In genomic region chr15:50765202-50765967, GRCh38 we compare ENCODE assay signal across 1 cellular context.
A peak's percentile ranks its signal among the peaks of the same experiment; 100 is the strongest.
TF ChIP-seq lines count a peak whose summit lies in the region.

SPPL2A (minus strand) TSS chr15:50765706; CDS start chr15:50765533, 173 bp downstream.

TF ChIP-seq in K562, 482 proteins besides CTCF, POLR2A, EP300 and RAD21 (continued from another document and continues in another):
- TF ChIP-seq ZNF318 (IDR thresholded peaks at IDR 0.05; ENCODE audit: borderline replicate concordance in 1 of 2, low read depth in 1 of 2) (peak in 1 of 2 experiments; percentile 51; a peak in 1 of 4 replicates), RNF219 (CRISPR knock-in tag; IDR thresholded peaks at IDR 0.05) (no peak), RB1 (IDR thresholded peaks at IDR 0.05; ENCODE audit: low read depth) (peak; percentile 95), POLR2H (tag; IDR thresholded peaks at IDR 0.05; ENCODE audit: low read depth) (peak; percentile 88), RHOXF2B (CRISPR knock-in tag; conservative IDR thresholded peaks at IDR 0.05) (no peak), ARID3B (CRISPR knock-in tag; IDR thresholded peaks at IDR 0.05; ENCODE audit: borderline replicate concordance) (no peak), MBD1 (CRISPR knock-in tag; IDR thresholded peaks at IDR 0.05) (no peak), ADNP (tag; IDR thresholded peaks at IDR 0.05) (no peak), ZNF561 (CRISPR knock-in tag; conservative IDR thresholded peaks at IDR 0.05) (no peak), ZNF224 (CRISPR knock-in tag; IDR thresholded peaks at IDR 0.05) (no peak), CHD4 (IDR thresholded peaks at IDR 0.05; ENCODE audit: insufficient read depth, insufficient replicate concordance, low read depth, low read length, poor library complexity, severe bottlenecking) (no peak), U2AF1 (optimal IDR thresholded peaks at IDR 0.05; ENCODE audit: low read depth, low read length) (no peak), ZNF75A (CRISPR knock-in tag; IDR thresholded peaks at IDR 0.05) (no peak), ZNF589 (CRISPR knock-in tag; IDR thresholded peaks at IDR 0.05; ENCODE audit: low read depth) (no peak), ATF4 (CRISPR knock-in tag; IDR thresholded peaks at IDR 0.05) (no peak), SRF (CRISPR knock-in tag; IDR thresholded peaks at IDR 0.05) (no peak), ETS1 (conservative IDR thresholded peaks at IDR 0.05; ENCODE audit: control insufficient read depth, low read depth, low read length) (peak; percentile 84), SP2 (IDR thresholded peaks at IDR 0.05; ENCODE audit: extremely low read depth, low read depth, low read length, poor library complexity, severe bottlenecking) (no peak), IRF2 (CRISPR knock-in tag; IDR thresholded peaks at IDR 0.05) (no peak), ZNF395 (CRISPR knock-in tag; IDR thresholded peaks at IDR 0.05) (no peak), NFIC (IDR thresholded peaks at IDR 0.05) (peak; percentile 34), ZNF354B (CRISPR knock-in tag; IDR thresholded peaks at IDR 0.05) (no peak), ZEB2 (IDR thresholded peaks at IDR 0.05) (peak; percentile 57; the same call in 1 of the 2 replicates), SMARCB1 (IDR thresholded peaks at IDR 0.05; ENCODE audit: insufficient read length, low read depth) (no peak), FOXP1 (CRISPR knock-in tag; IDR thresholded peaks at IDR 0.05) (no peak), WHSC1 (IDR thresholded peaks at IDR 0.05; ENCODE audit: low read length) (no peak), ZBTB11 (CRISPR knock-in tag; IDR thresholded peaks at IDR 0.05) (peak; percentile 74 to 95 (median 93); a peak in 5 of 6 replicates), PHF20 (IDR thresholded peaks at IDR 0.05; ENCODE audit: partially characterized antibody) (no peak), NELFE (IDR thresholded peaks at IDR 0.05; ENCODE audit: insufficient read depth, insufficient read length) (peak; percentile 28), HDAC6 (IDR thresholded peaks at IDR 0.05; ENCODE audit: low read depth, low read length) (no peak), POLR2AphosphoS5 (IDR thresholded peaks at IDR 0.05; ENCODE audit: control insufficient read depth, insufficient read depth, low read depth, low read length) (peak; percentile 77), EHMT2 (IDR thresholded peaks at IDR 0.05) (no peak), ZNF449 (CRISPR knock-in tag; IDR thresholded peaks at IDR 0.05) (no peak), TCF15 (CRISPR knock-in tag; IDR thresholded peaks at IDR 0.05) (no peak), ZNF507 (tag; conservative IDR thresholded peaks at IDR 0.05) (no peak), NFIX (CRISPR knock-in tag; IDR thresholded peaks at IDR 0.05; ENCODE audit: low read depth) (no peak)
